ENCODE assay signal across 15 cellular contexts in genomic region chr9:89839952-89840351, GRCh38.
"Had no signal": no experiment of that assay in that cellular context is flagged by ENCODE, and none has a peak within 500 bp of the region (broad histone marks: within the 10 kb centered on the region; RNA-seq: fewer than 3 reads in every experiment).

No MANE protein-coding gene starts in this region.

- H3K27me3 Mint-ChIP-seq: activated T-cell treated with anti-CD3 and anti-CD28 coated beads, Interleukin-2, amount 50 U/mL, for 24 hours had no signal

- H3K27me3 ChIP-seq: esophagus squamous epithelium, suprapubic skin had no signal

- H3K27ac ChIP-seq: esophagus squamous epithelium, lower lobe of right lung, suprapubic skin had no signal

- H3K36me3 Mint-ChIP-seq: naive B cell had no signal

- H3K9me3 ChIP-seq: esophagus squamous epithelium, lower lobe of right lung, suprapubic skin had no signal

- H3K4me3 ChIP-seq: esophagus squamous epithelium, lower lobe of right lung, suprapubic skin had no signal

- DNase-seq: activated CD4-positive, alpha-beta T cell treated with anti-CD3 and anti-CD28 coated beads, Interleukin-2, amount 50 U/mL, for 1 hour; activated effector memory CD4-positive, alpha-beta T cell treated with Interleukin-2 at 50 U/mL for 16 hours; activated naive CD4-positive, alpha-beta T cell treated with anti-CD3 and anti-CD28 coated beads, Interleukin-2, amount 50 U/mL, for 16 hours; activated T-cell treated with anti-CD3 and anti-CD28 coated beads, Interleukin-2, amount 50 U/mL, for 24 hours; caudate nucleus; esophagus squamous epithelium; hypothalamus; kidney; lower lobe of right lung; midbrain; naive B cell; trophoblast cell had no signal

- H3K36me3 ChIP-seq: esophagus squamous epithelium, lower lobe of right lung, suprapubic skin had no signal

- H3K27ac Mint-ChIP-seq: activated T-cell treated with anti-CD3 and anti-CD28 coated beads, Interleukin-2, amount 50 U/mL, for 24 hours; naive B cell; stimulated activated naive CD8-positive, alpha-beta T cell treated with anti-CD3 and anti-CD28 coated beads, Interleukin-15, Interleukin-2, amounts not matched to agents 100 ng/mL and 50 ng/mL, for 24 hours had no signal

- H3K9me3 Mint-ChIP-seq: activated T-cell treated with anti-CD3 and anti-CD28 coated beads, Interleukin-2, amount 50 U/mL, for 24 hours; stimulated activated naive CD8-positive, alpha-beta T cell treated with anti-CD3 and anti-CD28 coated beads, Interleukin-15, Interleukin-2, amounts not matched to agents 100 ng/mL and 50 ng/mL, for 24 hours; T-helper 2 cell treated with Interferon-gamma antibody and Interleukin-4, amounts not matched to agents 5 μg/mL and 100 μg/mL, for 36 hours had no signal

- H3K4me3 Mint-ChIP-seq: activated T-cell treated with anti-CD3 and anti-CD28 coated beads, Interleukin-2, amount 50 U/mL, for 24 hours; naive B cell; stimulated activated naive CD8-positive, alpha-beta T cell treated with anti-CD3 and anti-CD28 coated beads, Interleukin-15, Interleukin-2, amounts not matched to agents 100 ng/mL and 50 ng/mL, for 24 hours; T-helper 2 cell treated with Interferon-gamma antibody and Interleukin-4, amounts not matched to agents 5 μg/mL and 100 μg/mL, for 36 hours had no signal

- ATAC-seq: lower lobe of right lung had no signal
